1 cellular context compared by ENCODE assay signal in the genomic region with DNA sequence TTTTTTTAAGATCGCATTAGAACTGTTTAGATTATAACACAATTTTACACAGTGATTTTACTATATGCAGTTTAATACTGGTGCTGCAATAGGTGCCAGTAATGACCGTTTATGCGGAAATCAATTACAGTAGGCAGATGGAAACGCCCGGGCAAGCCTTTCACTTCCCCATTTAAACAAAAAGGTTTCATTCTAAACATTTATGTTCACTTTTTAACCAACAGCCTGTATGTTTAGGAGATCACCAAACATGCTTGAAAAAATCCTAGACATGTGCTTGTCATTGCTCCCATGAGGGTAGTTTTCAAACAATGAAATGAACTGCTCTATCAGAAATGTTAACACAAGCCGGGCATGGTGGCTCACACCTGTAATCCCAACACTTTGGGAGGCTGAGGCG.
TF ChIP-seq lines count a peak whose summit lies in the region.

No MANE protein-coding gene starts in this region.

TF ChIP-seq in GM12878, 131 proteins besides CTCF, POLR2A, EP300 and RAD21 (continued from another document and continues in another):
- TF ChIP-seq, protein P1, sequence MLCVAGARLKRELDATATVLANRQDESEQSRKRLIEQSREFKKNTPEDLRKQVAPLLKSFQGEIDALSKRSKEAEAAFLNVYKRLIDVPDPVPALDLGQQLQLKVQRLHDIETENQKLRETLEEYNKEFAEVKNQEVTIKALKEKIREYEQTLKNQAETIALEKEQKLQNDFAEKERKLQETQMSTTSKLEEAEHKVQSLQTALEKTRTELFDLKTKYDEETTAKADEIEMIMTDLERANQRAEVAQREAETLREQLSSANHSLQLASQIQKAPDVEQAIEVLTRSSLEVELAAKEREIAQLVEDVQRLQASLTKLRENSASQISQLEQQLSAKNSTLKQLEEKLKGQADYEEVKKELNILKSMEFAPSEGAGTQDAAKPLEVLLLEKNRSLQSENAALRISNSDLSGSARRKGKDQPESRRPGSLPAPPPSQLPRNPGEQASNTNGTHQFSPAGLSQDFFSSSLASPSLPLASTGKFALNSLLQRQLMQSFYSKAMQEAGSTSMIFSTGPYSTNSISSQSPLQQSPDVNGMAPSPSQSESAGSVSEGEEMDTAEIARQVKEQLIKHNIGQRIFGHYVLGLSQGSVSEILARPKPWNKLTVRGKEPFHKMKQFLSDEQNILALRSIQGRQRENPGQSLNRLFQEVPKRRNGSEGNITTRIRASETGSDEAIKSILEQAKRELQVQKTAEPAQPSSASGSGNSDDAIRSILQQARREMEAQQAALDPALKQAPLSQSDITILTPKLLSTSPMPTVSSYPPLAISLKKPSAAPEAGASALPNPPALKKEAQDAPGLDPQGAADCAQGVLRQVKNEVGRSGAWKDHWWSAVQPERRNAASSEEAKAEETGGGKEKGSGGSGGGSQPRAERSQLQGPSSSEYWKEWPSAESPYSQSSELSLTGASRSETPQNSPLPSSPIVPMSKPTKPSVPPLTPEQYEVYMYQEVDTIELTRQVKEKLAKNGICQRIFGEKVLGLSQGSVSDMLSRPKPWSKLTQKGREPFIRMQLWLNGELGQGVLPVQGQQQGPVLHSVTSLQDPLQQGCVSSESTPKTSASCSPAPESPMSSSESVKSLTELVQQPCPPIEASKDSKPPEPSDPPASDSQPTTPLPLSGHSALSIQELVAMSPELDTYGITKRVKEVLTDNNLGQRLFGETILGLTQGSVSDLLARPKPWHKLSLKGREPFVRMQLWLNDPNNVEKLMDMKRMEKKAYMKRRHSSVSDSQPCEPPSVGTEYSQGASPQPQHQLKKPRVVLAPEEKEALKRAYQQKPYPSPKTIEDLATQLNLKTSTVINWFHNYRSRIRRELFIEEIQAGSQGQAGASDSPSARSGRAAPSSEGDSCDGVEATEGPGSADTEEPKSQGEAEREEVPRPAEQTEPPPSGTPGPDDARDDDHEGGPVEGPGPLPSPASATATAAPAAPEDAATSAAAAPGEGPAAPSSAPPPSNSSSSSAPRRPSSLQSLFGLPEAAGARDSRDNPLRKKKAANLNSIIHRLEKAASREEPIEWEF (IDR thresholded peaks at IDR 0.05; ENCODE audit: insufficient replicate concordance, low read depth, low read length) = no peak
- TF ChIP-seq STAT3 (IDR thresholded peaks at IDR 0.05; ENCODE audit: low read depth, low read length) (no peak), STAT1 (conservative IDR thresholded peaks at IDR 0.05) (no peak), YY1 (IDR thresholded peaks at IDR 0.05; ENCODE audit: low read depth, low read length) (no peak), TBL1XR1 (IDR thresholded peaks at IDR 0.05; ENCODE audit: low read depth, low read length) (no peak), ZNF217 (IDR thresholded peaks at IDR 0.05) (peak; percentile 66; the same call in 1 of the 2 replicates), MEF2A (IDR thresholded peaks at IDR 0.05; ENCODE audit: insufficient read depth, low read depth, low read length) (no peak), EGR1 (IDR thresholded peaks at IDR 0.05; ENCODE audit: borderline replicate concordance in 1 of 2, low read depth in 2 of 2, low read length in 2 of 2) (no peak), CEBPB (IDR thresholded peaks at IDR 0.05; ENCODE audit: borderline replicate concordance in 1 of 2, low read depth in 2 of 2, low read length in 2 of 2) (no peak), KLF5 (IDR thresholded peaks at IDR 0.05; ENCODE audit: partially characterized antibody) (no peak), CBX3 (IDR thresholded peaks at IDR 0.05; ENCODE audit: borderline replicate concordance, low read depth) (no peak), EZH2 (IDR thresholded peaks at IDR 0.05; ENCODE audit: borderline replicate concordance, control insufficient read depth, low read depth, low read length) (no peak), POLR2AphosphoS5 (IDR thresholded peaks at IDR 0.05; ENCODE audit: low read length) (no peak), TCF7 (IDR thresholded peaks at IDR 0.05; ENCODE audit: borderline replicate concordance) (no peak), ETV6 (conservative IDR thresholded peaks at IDR 0.05 in 1 of 2, IDR thresholded peaks at IDR 0.05 in 1 of 2; ENCODE audit: borderline replicate concordance in 1 of 2, low read depth in 1 of 2) (peak in 1 of 2 experiments; percentile 53; a peak in 1 of 4 replicates), ESRRA (IDR thresholded peaks at IDR 0.05; ENCODE audit: low read length) (no peak), JUNB (IDR thresholded peaks at IDR 0.05) (no peak), ZNF207 (IDR thresholded peaks at IDR 0.05; ENCODE audit: borderline replicate concordance) (no peak), NFXL1 (IDR thresholded peaks at IDR 0.05; ENCODE audit: borderline replicate concordance) (no peak), SP1 (IDR thresholded peaks at IDR 0.05; ENCODE audit: low read depth, low read length) (no peak), SMARCA5 (IDR thresholded peaks at IDR 0.05) (no peak), SIN3A (IDR thresholded peaks at IDR 0.05; ENCODE audit: low read depth, low read length) (no peak), CHD4 (IDR thresholded peaks at IDR 0.05) (no peak), IRF4 (IDR thresholded peaks at IDR 0.05; ENCODE audit: low read depth, low read length) (0 out of 2 replicates have a peak, but pooled peaks have one; percentile 26), GATAD2B (conservative IDR thresholded peaks at IDR 0.05; ENCODE audit: low read depth) (no peak), BCL11A (IDR thresholded peaks at IDR 0.05; ENCODE audit: low read depth, low read length) (0 out of 2 replicates have a peak, but pooled peaks have one; percentile 30)
- TF ChIP-seq, protein P2, sequence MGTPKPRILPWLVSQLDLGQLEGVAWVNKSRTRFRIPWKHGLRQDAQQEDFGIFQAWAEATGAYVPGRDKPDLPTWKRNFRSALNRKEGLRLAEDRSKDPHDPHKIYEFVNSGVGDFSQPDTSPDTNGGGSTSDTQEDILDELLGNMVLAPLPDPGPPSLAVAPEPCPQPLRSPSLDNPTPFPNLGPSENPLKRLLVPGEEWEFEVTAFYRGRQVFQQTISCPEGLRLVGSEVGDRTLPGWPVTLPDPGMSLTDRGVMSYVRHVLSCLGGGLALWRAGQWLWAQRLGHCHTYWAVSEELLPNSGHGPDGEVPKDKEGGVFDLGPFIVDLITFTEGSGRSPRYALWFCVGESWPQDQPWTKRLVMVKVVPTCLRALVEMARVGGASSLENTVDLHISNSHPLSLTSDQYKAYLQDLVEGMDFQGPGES (IDR thresholded peaks at IDR 0.05) = no peak
- TF ChIP-seq, protein P3, sequence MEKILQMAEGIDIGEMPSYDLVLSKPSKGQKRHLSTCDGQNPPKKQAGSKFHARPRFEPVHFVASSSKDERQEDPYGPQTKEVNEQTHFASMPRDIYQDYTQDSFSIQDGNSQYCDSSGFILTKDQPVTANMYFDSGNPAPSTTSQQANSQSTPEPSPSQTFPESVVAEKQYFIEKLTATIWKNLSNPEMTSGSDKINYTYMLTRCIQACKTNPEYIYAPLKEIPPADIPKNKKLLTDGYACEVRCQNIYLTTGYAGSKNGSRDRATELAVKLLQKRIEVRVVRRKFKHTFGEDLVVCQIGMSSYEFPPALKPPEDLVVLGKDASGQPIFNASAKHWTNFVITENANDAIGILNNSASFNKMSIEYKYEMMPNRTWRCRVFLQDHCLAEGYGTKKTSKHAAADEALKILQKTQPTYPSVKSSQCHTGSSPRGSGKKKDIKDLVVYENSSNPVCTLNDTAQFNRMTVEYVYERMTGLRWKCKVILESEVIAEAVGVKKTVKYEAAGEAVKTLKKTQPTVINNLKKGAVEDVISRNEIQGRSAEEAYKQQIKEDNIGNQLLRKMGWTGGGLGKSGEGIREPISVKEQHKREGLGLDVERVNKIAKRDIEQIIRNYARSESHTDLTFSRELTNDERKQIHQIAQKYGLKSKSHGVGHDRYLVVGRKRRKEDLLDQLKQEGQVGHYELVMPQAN (conservative IDR thresholded peaks at IDR 0.05) = peak; percentile 40; the same call in 1 of the 2 replicates
- TF ChIP-seq, protein P4, sequence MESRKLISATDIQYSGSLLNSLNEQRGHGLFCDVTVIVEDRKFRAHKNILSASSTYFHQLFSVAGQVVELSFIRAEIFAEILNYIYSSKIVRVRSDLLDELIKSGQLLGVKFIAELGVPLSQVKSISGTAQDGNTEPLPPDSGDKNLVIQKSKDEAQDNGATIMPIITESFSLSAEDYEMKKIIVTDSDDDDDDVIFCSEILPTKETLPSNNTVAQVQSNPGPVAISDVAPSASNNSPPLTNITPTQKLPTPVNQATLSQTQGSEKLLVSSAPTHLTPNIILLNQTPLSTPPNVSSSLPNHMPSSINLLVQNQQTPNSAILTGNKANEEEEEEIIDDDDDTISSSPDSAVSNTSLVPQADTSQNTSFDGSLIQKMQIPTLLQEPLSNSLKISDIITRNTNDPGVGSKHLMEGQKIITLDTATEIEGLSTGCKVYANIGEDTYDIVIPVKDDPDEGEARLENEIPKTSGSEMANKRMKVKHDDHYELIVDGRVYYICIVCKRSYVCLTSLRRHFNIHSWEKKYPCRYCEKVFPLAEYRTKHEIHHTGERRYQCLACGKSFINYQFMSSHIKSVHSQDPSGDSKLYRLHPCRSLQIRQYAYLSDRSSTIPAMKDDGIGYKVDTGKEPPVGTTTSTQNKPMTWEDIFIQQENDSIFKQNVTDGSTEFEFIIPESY (IDR thresholded peaks at IDR 0.05) = no peak
- TF ChIP-seq, protein P5, sequence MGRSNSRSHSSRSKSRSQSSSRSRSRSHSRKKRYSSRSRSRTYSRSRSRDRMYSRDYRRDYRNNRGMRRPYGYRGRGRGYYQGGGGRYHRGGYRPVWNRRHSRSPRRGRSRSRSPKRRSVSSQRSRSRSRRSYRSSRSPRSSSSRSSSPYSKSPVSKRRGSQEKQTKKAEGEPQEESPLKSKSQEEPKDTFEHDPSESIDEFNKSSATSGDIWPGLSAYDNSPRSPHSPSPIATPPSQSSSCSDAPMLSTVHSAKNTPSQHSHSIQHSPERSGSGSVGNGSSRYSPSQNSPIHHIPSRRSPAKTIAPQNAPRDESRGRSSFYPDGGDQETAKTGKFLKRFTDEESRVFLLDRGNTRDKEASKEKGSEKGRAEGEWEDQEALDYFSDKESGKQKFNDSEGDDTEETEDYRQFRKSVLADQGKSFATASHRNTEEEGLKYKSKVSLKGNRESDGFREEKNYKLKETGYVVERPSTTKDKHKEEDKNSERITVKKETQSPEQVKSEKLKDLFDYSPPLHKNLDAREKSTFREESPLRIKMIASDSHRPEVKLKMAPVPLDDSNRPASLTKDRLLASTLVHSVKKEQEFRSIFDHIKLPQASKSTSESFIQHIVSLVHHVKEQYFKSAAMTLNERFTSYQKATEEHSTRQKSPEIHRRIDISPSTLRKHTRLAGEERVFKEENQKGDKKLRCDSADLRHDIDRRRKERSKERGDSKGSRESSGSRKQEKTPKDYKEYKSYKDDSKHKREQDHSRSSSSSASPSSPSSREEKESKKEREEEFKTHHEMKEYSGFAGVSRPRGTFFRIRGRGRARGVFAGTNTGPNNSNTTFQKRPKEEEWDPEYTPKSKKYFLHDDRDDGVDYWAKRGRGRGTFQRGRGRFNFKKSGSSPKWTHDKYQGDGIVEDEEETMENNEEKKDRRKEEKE (IDR thresholded peaks at IDR 0.05) = no peak
- TF ChIP-seq, protein P6, sequence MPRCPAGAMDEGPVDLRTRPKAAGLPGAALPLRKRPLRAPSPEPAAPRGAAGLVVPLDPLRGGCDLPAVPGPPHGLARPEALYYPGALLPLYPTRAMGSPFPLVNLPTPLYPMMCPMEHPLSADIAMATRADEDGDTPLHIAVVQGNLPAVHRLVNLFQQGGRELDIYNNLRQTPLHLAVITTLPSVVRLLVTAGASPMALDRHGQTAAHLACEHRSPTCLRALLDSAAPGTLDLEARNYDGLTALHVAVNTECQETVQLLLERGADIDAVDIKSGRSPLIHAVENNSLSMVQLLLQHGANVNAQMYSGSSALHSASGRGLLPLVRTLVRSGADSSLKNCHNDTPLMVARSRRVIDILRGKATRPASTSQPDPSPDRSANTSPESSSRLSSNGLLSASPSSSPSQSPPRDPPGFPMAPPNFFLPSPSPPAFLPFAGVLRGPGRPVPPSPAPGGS (IDR thresholded peaks at IDR 0.05; ENCODE audit: borderline replicate concordance, insufficient read depth, low read depth, low read length, poor library complexity, severe bottlenecking) = no peak
- TF ChIP-seq, protein P7, sequence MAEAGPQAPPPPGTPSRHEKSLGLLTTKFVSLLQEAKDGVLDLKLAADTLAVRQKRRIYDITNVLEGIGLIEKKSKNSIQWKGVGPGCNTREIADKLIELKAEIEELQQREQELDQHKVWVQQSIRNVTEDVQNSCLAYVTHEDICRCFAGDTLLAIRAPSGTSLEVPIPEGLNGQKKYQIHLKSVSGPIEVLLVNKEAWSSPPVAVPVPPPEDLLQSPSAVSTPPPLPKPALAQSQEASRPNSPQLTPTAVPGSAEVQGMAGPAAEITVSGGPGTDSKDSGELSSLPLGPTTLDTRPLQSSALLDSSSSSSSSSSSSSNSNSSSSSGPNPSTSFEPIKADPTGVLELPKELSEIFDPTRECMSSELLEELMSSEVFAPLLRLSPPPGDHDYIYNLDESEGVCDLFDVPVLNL (IDR thresholded peaks at IDR 0.05; ENCODE audit: low read depth, low read length) = no peak
- TF ChIP-seq, protein P8, sequence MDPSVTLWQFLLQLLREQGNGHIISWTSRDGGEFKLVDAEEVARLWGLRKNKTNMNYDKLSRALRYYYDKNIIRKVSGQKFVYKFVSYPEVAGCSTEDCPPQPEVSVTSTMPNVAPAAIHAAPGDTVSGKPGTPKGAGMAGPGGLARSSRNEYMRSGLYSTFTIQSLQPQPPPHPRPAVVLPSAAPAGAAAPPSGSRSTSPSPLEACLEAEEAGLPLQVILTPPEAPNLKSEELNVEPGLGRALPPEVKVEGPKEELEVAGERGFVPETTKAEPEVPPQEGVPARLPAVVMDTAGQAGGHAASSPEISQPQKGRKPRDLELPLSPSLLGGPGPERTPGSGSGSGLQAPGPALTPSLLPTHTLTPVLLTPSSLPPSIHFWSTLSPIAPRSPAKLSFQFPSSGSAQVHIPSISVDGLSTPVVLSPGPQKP (IDR thresholded peaks at IDR 0.05; ENCODE audit: low read depth, low read length) = no peak
- TF ChIP-seq, protein P9, sequence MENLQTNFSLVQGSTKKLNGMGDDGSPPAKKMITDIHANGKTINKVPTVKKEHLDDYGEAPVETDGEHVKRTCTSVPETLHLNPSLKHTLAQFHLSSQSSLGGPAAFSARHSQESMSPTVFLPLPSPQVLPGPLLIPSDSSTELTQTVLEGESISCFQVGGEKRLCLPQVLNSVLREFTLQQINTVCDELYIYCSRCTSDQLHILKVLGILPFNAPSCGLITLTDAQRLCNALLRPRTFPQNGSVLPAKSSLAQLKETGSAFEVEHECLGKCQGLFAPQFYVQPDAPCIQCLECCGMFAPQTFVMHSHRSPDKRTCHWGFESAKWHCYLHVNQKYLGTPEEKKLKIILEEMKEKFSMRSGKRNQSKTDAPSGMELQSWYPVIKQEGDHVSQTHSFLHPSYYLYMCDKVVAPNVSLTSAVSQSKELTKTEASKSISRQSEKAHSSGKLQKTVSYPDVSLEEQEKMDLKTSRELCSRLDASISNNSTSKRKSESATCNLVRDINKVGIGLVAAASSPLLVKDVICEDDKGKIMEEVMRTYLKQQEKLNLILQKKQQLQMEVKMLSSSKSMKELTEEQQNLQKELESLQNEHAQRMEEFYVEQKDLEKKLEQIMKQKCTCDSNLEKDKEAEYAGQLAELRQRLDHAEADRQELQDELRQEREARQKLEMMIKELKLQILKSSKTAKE (IDR thresholded peaks at IDR 0.05; ENCODE audit: low read depth, poor library complexity, severe bottlenecking) = no peak
- TF ChIP-seq, protein P10, sequence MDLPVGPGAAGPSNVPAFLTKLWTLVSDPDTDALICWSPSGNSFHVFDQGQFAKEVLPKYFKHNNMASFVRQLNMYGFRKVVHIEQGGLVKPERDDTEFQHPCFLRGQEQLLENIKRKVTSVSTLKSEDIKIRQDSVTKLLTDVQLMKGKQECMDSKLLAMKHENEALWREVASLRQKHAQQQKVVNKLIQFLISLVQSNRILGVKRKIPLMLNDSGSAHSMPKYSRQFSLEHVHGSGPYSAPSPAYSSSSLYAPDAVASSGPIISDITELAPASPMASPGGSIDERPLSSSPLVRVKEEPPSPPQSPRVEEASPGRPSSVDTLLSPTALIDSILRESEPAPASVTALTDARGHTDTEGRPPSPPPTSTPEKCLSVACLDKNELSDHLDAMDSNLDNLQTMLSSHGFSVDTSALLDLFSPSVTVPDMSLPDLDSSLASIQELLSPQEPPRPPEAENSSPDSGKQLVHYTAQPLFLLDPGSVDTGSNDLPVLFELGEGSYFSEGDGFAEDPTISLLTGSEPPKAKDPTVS (IDR thresholded peaks at IDR 0.05; ENCODE audit: low read depth, low read length) = no peak
